ENCODE assay signal across 10 cellular contexts in genomic region chr6:170049641-170050491, GRCh38.
DNase-seq lines count a peak whose midpoint lies in the region; ATAC-seq and TF ChIP-seq lines count a peak whose summit lies in the region.
"Had no signal": no experiment of that assay in that cellular context is flagged by ENCODE, and none has a peak within 500 bp of the region (broad histone marks: within the 10 kb centered on the region; RNA-seq: fewer than 3 reads in every experiment).

No MANE protein-coding gene starts in this region.

- no peaks in the 10 kb centered on the region for H3K36me3 Mint-ChIP-seq in type B pancreatic cell
- H3K36me3 Mint-ChIP-seq: memory B cell had no signal

- H3K27ac ChIP-seq in esophagus (ENCODE audit: low read depth in 2 of 2, low read length in 1 of 2) (peak overlapping the region; percentile 68 to 79), mucosa of rectum (ENCODE audit: low read depth in 2 of 2, low read length in 2 of 2) (peak overlapping the region; percentile 78 to 80)

- H3K36me3 ChIP-seq in esophagus (ENCODE audit: control insufficient read depth in 2 of 2, insufficient read depth in 2 of 2, low read length in 1 of 2) (no peaks in the 10 kb centered on the region), mucosa of rectum (ENCODE audit: control insufficient read depth in 2 of 2, insufficient read depth in 2 of 2, low read length in 2 of 2) (no peaks in the 10 kb centered on the region)

- no peak for TF ChIP-seq CTCF in type B pancreatic cell (conservative IDR thresholded peaks at IDR 0.05)

- peaks cover 11% of the 10 kb centered on the region for H3K27me3 Mint-ChIP-seq in type B pancreatic cell

- H3K27ac Mint-ChIP-seq in type B pancreatic cell, result no peak overlapping the region
- H3K27ac Mint-ChIP-seq: memory B cell had no signal

- H3K4me3 ChIP-seq in esophagus (ENCODE audit: low read depth in 1 of 2, low read length in 2 of 2) (no peak overlapping the region), mucosa of rectum (ENCODE audit: low read length in 2 of 2) (no peak overlapping the region)

- H3K4me1 Mint-ChIP-seq in type B pancreatic cell (ENCODE audit: unreplicated experiment), result no peaks in the 10 kb centered on the region
- H3K4me1 Mint-ChIP-seq: memory B cell had no signal

- H3K27me3 ChIP-seq in esophagus (ENCODE audit: control insufficient read depth in 1 of 2, insufficient read depth in 2 of 2, low read length in 2 of 2) (no peaks in the 10 kb centered on the region), mucosa of rectum (ENCODE audit: control insufficient read depth in 2 of 2, insufficient read depth in 2 of 2, low read length in 2 of 2) (no peaks in the 10 kb centered on the region)

- ATAC-seq in HG03442 (IDR thresholded peaks at IDR 0.05; ENCODE audit: unreplicated experiment) (no peak), GM21447 (IDR thresholded peaks at IDR 0.05; ENCODE audit: unreplicated experiment) (no peak)

- no peak overlapping the region for H3K4me3 Mint-ChIP-seq in type B pancreatic cell
- H3K4me3 Mint-ChIP-seq: memory B cell had no signal

- H3K9ac ChIP-seq in mucosa of rectum (ENCODE audit: low read depth in 1 of 2, low read length in 2 of 2), result no peak overlapping the region

- 56 to 66% methylated on average over 36 of the region's 36 CpGs for WGBS in esophagus, 2 donors

- no peaks in the 10 kb centered on the region for H3K9me3 Mint-ChIP-seq in type B pancreatic cell
- H3K9me3 Mint-ChIP-seq: memory B cell had no signal

- DNase-seq in SIG-M5 treated with dmso at 0.1 percent for 504 hours (lab: John Stamatoyannopoulos, UW; ENCODE audit: unreplicated experiment) (peak; percentile 68), SIG-M5 (lab: John Stamatoyannopoulos, UW) (no peak), type B pancreatic cell (ENCODE audit: extremely low spot score, unreplicated experiment) (peak; percentile 63)
- DNase-seq in stimulated activated CD4-positive, alpha-beta T cell treated with anti-CD3 and anti-CD28 coated beads, Interleukin-4, amount 100 ng/mL, for 1 hour, result no peak
- DNase-seq: NCI-H1417 treated with DMSO at 0.1 percent for 48 hours had no signal

- H3K9me3 ChIP-seq in esophagus (ENCODE audit: control insufficient read depth in 2 of 2, insufficient read depth in 1 of 2, low read depth in 1 of 2, low read length in 1 of 2) (no peaks in the 10 kb centered on the region), mucosa of rectum (ENCODE audit: control insufficient read depth in 2 of 2, low read length in 2 of 2) (no peaks in the 10 kb centered on the region)

- no peaks in the 10 kb centered on the region for H3K4me1 ChIP-seq in esophagus (ENCODE audit: control insufficient read depth in 2 of 2, insufficient read depth in 2 of 2, low read length in 1 of 2)
- H3K4me1 ChIP-seq in mucosa of rectum (ENCODE audit: control insufficient read depth in 2 of 2, insufficient read depth in 2 of 2, low read length in 2 of 2), result peaks cover 3 to 6% of the 10 kb centered on the region in 2 donors

Comparison
In these comparisons a context has a peak if more than half of its experiments do, and no peak if none do; other contexts are left out.
1. DNase-seq: peak in SIG-M5 treated with dmso at 0.1 percent for 504 hours (single experiment) and type B pancreatic cell (single experiment); none in SIG-M5 (single experiment) and stimulated activated CD4-positive, alpha-beta T cell treated with anti-CD3 and anti-CD28 coated beads, Interleukin-4, amount 100 ng/mL, for 1 hour (single experiment).